In genomic region chr2:27798948-27799645, GRCh38 we compare ENCODE assay signal across 8 cellular contexts. TPM values are rescaled to one million over a fixed set of nuclear protein-coding genes. Genes with fewer than 3 reads are reported as not detected.
DNase-seq lines count a peak whose midpoint lies in the region; ATAC-seq and TF ChIP-seq lines count a peak whose summit lies in the region.
"Had no signal": no experiment of that assay in that cellular context is flagged by ENCODE, and none has a peak within 500 bp of the region (broad histone marks: within the 10 kb centered on the region; RNA-seq: fewer than 3 reads in every experiment).

No MANE protein-coding gene starts in this region.

- TF ChIP-seq CTCF in choroid plexus epithelial cell (conservative IDR thresholded peaks at IDR 0.05; ENCODE audit: low read depth, low read length) (no peak), left lung (IDR thresholded peaks at IDR 0.05) (no peak), uterus (IDR thresholded peaks at IDR 0.05) (no peak)

- H3K9me3 ChIP-seq in left lung = no peaks in the 10 kb centered on the region
- H3K9me3 ChIP-seq in uterus = no peaks in the 10 kb centered on the region

- H3K4me3 ChIP-seq in choroid plexus epithelial cell (ENCODE audit: low read depth, low read length) (no peak overlapping the region), left lung (no peak overlapping the region), uterus (no peak overlapping the region)

- H3K27ac ChIP-seq in left lung (peak overlapping the region; percentile 61 to 76), uterus (peak overlapping the region; percentile 78 to 84)
- H3K27ac ChIP-seq: parathyroid adenoma had no signal

- H3K4me1 ChIP-seq in left lung = peaks cover 27 to 59% of the 10 kb centered on the region in 2 donors
- H3K4me1 ChIP-seq in uterus = no peaks in the 10 kb centered on the region
- H3K4me1 ChIP-seq: parathyroid adenoma had no signal

- H3K36me3 ChIP-seq in left lung (no peaks in the 10 kb centered on the region), uterus (no peaks in the 10 kb centered on the region)

- ATAC-seq in left lung (peak; percentile 81), GM18520 (IDR thresholded peaks at IDR 0.05; ENCODE audit: unreplicated experiment) (no peak), HG03354 (IDR thresholded peaks at IDR 0.05; ENCODE audit: poor library complexity, severe bottlenecking, unreplicated experiment) (no peak)

- no peaks in the 10 kb centered on the region for H3K27me3 ChIP-seq in left lung
- no peaks in the 10 kb centered on the region for H3K27me3 ChIP-seq in uterus

- no peak for TF ChIP-seq POLR2A in uterus (IDR thresholded peaks at IDR 0.05)

- DNase-seq in LHCN-M2 (ENCODE audit: low read depth) = peak; percentile 100
- peak; percentile 100 for DNase-seq in choroid plexus epithelial cell (ENCODE audit: low read depth)
- DNase-seq in left lung = peak in 1 of 2 donors; percentile 73
- DNase-seq in uterus = peak; percentile 70 to 86
- DNase-seq in HUDEP-2 (lab: John Stamatoyannopoulos, UW; ENCODE audit: unreplicated experiment in 76 of 76) = no peak

- intact Hi-C loops in left lung (cut with DNase I) = no loop called here
- intact Hi-C loops in uterus (cut with DNase I; ENCODE audit: low total_unique reads) = no loop called here

RNA-seq across cellular contexts. Expression of gene MRPL33, which starts 27.6 kb away (rescaled TPM):
- 84.1 and 85.9 TPM in 2 replicates for total RNA-seq in LHCN-M2 (2014; rRNA removed)
- polyA plus RNA-seq in LHCN-M2 (2012) = 267 TPM
- 100 to 1,000 TPM in 1 of 2 donors, 10 to 100 TPM in 1; 75.2 to 110 TPM for total RNA-seq in left lung
- total RNA-seq in uterus = 100 to 1,000 TPM in 1 of 4 donors, 10 to 100 TPM in 3; 51.7 to 404 (median 71.4) TPM

Comparison
In these comparisons a context has a peak if more than half of its experiments do, and no peak if none do; other contexts are left out.
1. DNase-seq: peak in LHCN-M2 (single experiment), choroid plexus epithelial cell (single experiment) and uterus (2 of 2); none in HUDEP-2 (0 of 76).